ENCODE assay signal across 8 cellular contexts in genomic region chr7:152464312-152465117, GRCh38. TPM values are rescaled to one million over a fixed set of nuclear protein-coding genes. Genes with fewer than 3 reads are reported as not detected.
DNase-seq lines count a peak whose midpoint lies in the region; ATAC-seq, FAIRE-seq and TF ChIP-seq lines count a peak whose summit lies in the region.

No MANE protein-coding gene starts in this region.

- BruUV-seq in PC-9 (replicated peaks; lab: Mats Ljungman, UMichigan), result TSS peak; percentile 86

- no peaks in the 10 kb centered on the region for H3K9me2 ChIP-seq in PC-9 (ENCODE audit: insufficient read depth)

- H3K79me2 ChIP-seq in PC-9 (ENCODE audit: low read depth), result peaks cover 6% of the 10 kb centered on the region; the same call in 1 of the 2 replicates

- FAIRE-seq in D721Med (lab: Jason Lieb, UNC), result no peak

- TF ChIP-seq EP300 in stomach (IDR thresholded peaks at IDR 0.05), result no peak

- H2AFZ ChIP-seq in PC-9, result peak overlapping the region; percentile 90

- no peaks in the 10 kb centered on the region for H3K27me3 Mint-ChIP-seq in activated T-helper 2 cell treated with anti-CD3 and anti-CD28 coated beads, Interferon-gamma antibody, Interleukin-2, Interleukin-4, amounts not matched to agents 10 μg/mL and 5 μg/mL and 100 μg/mL, durations not matched to agents 14 hours and 24 hours and 36 hours (ENCODE audit: low read depth)
- no peaks in the 10 kb centered on the region for H3K27me3 Mint-ChIP-seq in neural crest cell (ENCODE audit: low read depth)

- H3K4me1 Mint-ChIP-seq in activated T-helper 2 cell treated with anti-CD3 and anti-CD28 coated beads, Interferon-gamma antibody, Interleukin-2, Interleukin-4, amounts not matched to agents 10 μg/mL and 5 μg/mL and 100 μg/mL, durations not matched to agents 14 hours and 24 hours and 36 hours (ENCODE audit: low read depth), result peaks cover 8% of the 10 kb centered on the region
- H3K4me1 Mint-ChIP-seq in neural crest cell, result peaks cover 24% of the 10 kb centered on the region

- H3K4me3 Mint-ChIP-seq in activated T-helper 2 cell treated with anti-CD3 and anti-CD28 coated beads, Interferon-gamma antibody, Interleukin-2, Interleukin-4, amounts not matched to agents 10 μg/mL and 5 μg/mL and 100 μg/mL, durations not matched to agents 14 hours and 24 hours and 36 hours (ENCODE audit: low read depth), result peak overlapping the region; percentile 87
- peak overlapping the region; percentile 91 for H3K4me3 Mint-ChIP-seq in neural crest cell

- H3F3A ChIP-seq in PC-9 (ENCODE audit: insufficient read depth, low read depth), result peaks cover 8% of the 10 kb centered on the region; the same call in 1 of the 2 replicates

- peak overlapping the region; percentile 84 for H3K4me3 ChIP-seq in PC-9
- H3K4me3 ChIP-seq in fibroblast of villous mesenchyme (ENCODE audit: low read depth, low read length), result peak overlapping the region; percentile 74
- peak overlapping the region; percentile 69 to 99 (median 87) for H3K4me3 ChIP-seq in stomach

- H3K9me3 ChIP-seq in PC-9 (ENCODE audit: insufficient read depth, low read depth) (no peaks in the 10 kb centered on the region), stomach (no peaks in the 10 kb centered on the region)

- H3K9me3 Mint-ChIP-seq in activated T-helper 2 cell treated with anti-CD3 and anti-CD28 coated beads, Interferon-gamma antibody, Interleukin-2, Interleukin-4, amounts not matched to agents 10 μg/mL and 5 μg/mL and 100 μg/mL, durations not matched to agents 14 hours and 24 hours and 36 hours, result no peaks in the 10 kb centered on the region
- H3K9me3 Mint-ChIP-seq in neural crest cell, result no peaks in the 10 kb centered on the region

- H3K36me3 ChIP-seq in PC-9 (ENCODE audit: low read depth) (no peaks in the 10 kb centered on the region), stomach (no peaks in the 10 kb centered on the region)

- DNase-seq in D721Med (ENCODE audit: insufficient read length, low spot score) (peak; percentile 73), PC-9 (peak; percentile 44 to 67), fibroblast of villous mesenchyme (ENCODE audit: low read depth) (peak; percentile 85), neural crest cell (ENCODE audit: low read depth, low spot score) (peak; percentile 78), stomach (peak; percentile 76)
- DNase-seq in activated T-helper 2 cell treated with anti-CD3 and anti-CD28 coated beads, Interferon-gamma antibody, Interleukin-2, Interleukin-4, amounts not matched to agents 10 μg/mL and 5 μg/mL and 100 μg/mL, durations not matched to agents 14 hours and 24 hours and 36 hours (ENCODE audit: low spot score), result peak; percentile 63

- H3K27me3 ChIP-seq in PC-9 (ENCODE audit: insufficient read depth, low read depth) (no peaks in the 10 kb centered on the region), stomach (no peaks in the 10 kb centered on the region)

- ATAC-seq in GM19351 (IDR thresholded peaks at IDR 0.05; ENCODE audit: unreplicated experiment) (peak; percentile 28), HG03520 (IDR thresholded peaks at IDR 0.05; ENCODE audit: unreplicated experiment) (peak; percentile 31)

- intact Hi-C loops in PC-9 (cut with micrococcal nuclease; ENCODE audit: unreplicated experiment), result loop anchor here (1.0 to 2.0 kb wide), 2 partner anchors 124 to 212 kb away; partner anchors contain the start of gene XRCC2
- intact Hi-C loops in activated T-helper 2 cell treated with anti-CD3 and anti-CD28 coated beads, Interferon-gamma antibody, Interleukin-2, Interleukin-4, amounts not matched to agents 10 μg/mL and 5 μg/mL and 100 μg/mL, durations not matched to agents 14 hours and 24 hours and 36 hours (cut with micrococcal nuclease), result loop anchor here (1.0 to 10.0 kb wide), 5 partner anchors 37 to 437 kb away; partner anchors contain the start of genes ACTR3B, GALNT11 and XRCC2
- intact Hi-C loops in stomach (cut with DNase I; ENCODE audit: low total_unique reads), result no loop called here

- no peak for TF ChIP-seq POLR2A in stomach (IDR thresholded peaks at IDR 0.05)

- TF ChIP-seq CTCF in D721Med (IDR thresholded peaks at IDR 0.05; ENCODE audit: insufficient read depth, missing control alignments), result no peak
- TF ChIP-seq CTCF in PC-9 (conservative IDR thresholded peaks at IDR 0.05), result no peak
- no peak for TF ChIP-seq CTCF in fibroblast of villous mesenchyme (IDR thresholded peaks at IDR 0.05; ENCODE audit: insufficient read depth, low read depth, low read length)
- TF ChIP-seq CTCF in neural crest cell (conservative IDR thresholded peaks at IDR 0.05), result no peak
- no peak for TF ChIP-seq CTCF in stomach (IDR thresholded peaks at IDR 0.05)

- peak overlapping the region; percentile 82 for H3K27ac Mint-ChIP-seq in activated T-helper 2 cell treated with anti-CD3 and anti-CD28 coated beads, Interferon-gamma antibody, Interleukin-2, Interleukin-4, amounts not matched to agents 10 μg/mL and 5 μg/mL and 100 μg/mL, durations not matched to agents 14 hours and 24 hours and 36 hours
- peak overlapping the region; percentile 96 for H3K27ac Mint-ChIP-seq in neural crest cell (ENCODE audit: unreplicated experiment)

- WGBS in stomach, 5 donors, result 0 to 2% (median 1%) methylated on average over 36 to 91 of the region's 91 CpGs

- H3K27ac ChIP-seq in PC-9, result peak overlapping the region; percentile 64
- peak overlapping the region; percentile 98 to 100 (median 100) for H3K27ac ChIP-seq in stomach

- H4K20me1 ChIP-seq in PC-9 (ENCODE audit: insufficient read depth), result no peaks in the 10 kb centered on the region

- H3K36me3 Mint-ChIP-seq in activated T-helper 2 cell treated with anti-CD3 and anti-CD28 coated beads, Interferon-gamma antibody, Interleukin-2, Interleukin-4, amounts not matched to agents 10 μg/mL and 5 μg/mL and 100 μg/mL, durations not matched to agents 14 hours and 24 hours and 36 hours (ENCODE audit: low read depth), result no peaks in the 10 kb centered on the region
- peaks cover 6% of the 10 kb centered on the region for H3K36me3 Mint-ChIP-seq in neural crest cell (ENCODE audit: low read depth)

- H3K4me1 ChIP-seq in PC-9 (replicated peaks; ENCODE audit: insufficient read depth) (peaks cover 15% of the 10 kb centered on the region), stomach (peaks cover 13 to 33% (median 24%) of the 10 kb centered on the region in 4 donors)

- POLR2A ChIA-PET in PC-9 (lab: Charles Lee; ENCODE audit: unreplicated experiment), result interaction anchor here (0.7 kb wide), 1 partner anchor 203 kb away, joined by 4 read pairs; no protein-coding TSS in a partner anchor

- peak overlapping the region; percentile 89 for H3K4me2 ChIP-seq in PC-9

- CTCF ChIA-PET in PC-9 (lab: Charles Lee), result no interaction called here

RNA-seq across cellular contexts. Expression of gene KMT2C, which starts 28.7 kb away (rescaled TPM):
- total RNA-seq in PC-9 (2021) (54.3 and 64.1 TPM in 2 replicates), fibroblast of villous mesenchyme (34.8 and 39.7 TPM in 2 replicates), neural crest cell (49.8 and 54.7 TPM in 2 replicates), stomach (100 to 1,000 TPM in 3 of 5 donors, 10 to 100 TPM in 2; 74.4 to 248 (median 101) TPM)
- 62.4 and 63.1 TPM in 2 replicates for total RNA-seq in activated T-helper 2 cell treated with anti-CD3 and anti-CD28 coated beads, Interferon-gamma antibody, Interleukin-2, Interleukin-4, amounts not matched to agents 10 μg/mL and 5 μg/mL and 100 μg/mL, durations not matched to agents 14 hours and 24 hours and 36 hours
- polyA plus RNA-seq in stomach, result 1 to 10 TPM; 5.0 to 6.4 (median 6.3) TPM

Comparison
In these comparisons a context has a peak if more than half of its experiments do, and no peak if none do; other contexts are left out.
1. Peak in every context shown above with its lines: DNase-seq, ATAC-seq, H3K4me3 ChIP-seq and H3K27ac ChIP-seq.